Comparison of ENCODE assay signal across 2 cellular contexts in the genomic region with DNA sequence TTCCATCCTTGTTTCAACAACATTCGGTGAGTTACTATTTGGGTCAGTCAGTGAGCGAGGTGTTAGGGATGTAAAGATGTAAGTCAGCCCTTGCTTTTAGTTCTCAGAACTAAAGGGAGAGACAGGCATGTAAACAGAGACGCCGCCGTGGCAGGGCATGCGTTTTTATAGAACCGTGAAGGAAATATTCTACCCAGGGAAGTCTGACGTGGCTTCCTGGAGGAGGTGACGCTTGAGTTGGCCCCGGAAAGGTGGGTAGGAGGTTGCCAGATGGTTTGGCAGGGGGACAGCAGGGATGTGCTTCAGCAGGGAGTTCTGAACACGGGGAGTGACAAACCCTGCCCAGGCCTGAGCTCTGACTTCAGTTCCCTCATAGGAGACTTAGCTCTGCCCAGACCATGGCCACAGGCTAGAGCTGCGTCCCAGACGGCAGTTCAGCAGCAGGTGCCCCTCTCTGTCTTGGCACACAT.
TF ChIP-seq lines count a peak whose summit lies in the region.

No MANE protein-coding gene starts in this region.

TF ChIP-seq in K562, 482 proteins besides CTCF, POLR2A, EP300 and RAD21:
- peak; percentile 42 for TF ChIP-seq ZFP36 (IDR thresholded peaks at IDR 0.05; ENCODE audit: low read depth, low read length, partially characterized antibody)
- TF ChIP-seq HCFC1 (IDR thresholded peaks at IDR 0.05; ENCODE audit: low read depth, low read length) = no peak
TF ChIP-seq in K562: peak in this region for 1.

TF ChIP-seq in HepG2, 621 proteins besides CTCF, POLR2A, EP300 and RAD21:
- TF ChIP-seq ZNF362 (CRISPR knock-in tag; IDR thresholded peaks at IDR 0.05; ENCODE audit: borderline replicate concordance) (no peak), AGO2 (optimal IDR thresholded peaks at IDR 0.05; ENCODE audit: low read depth, low read length) (peak; percentile 38)
